13 cellular contexts compared by ENCODE assay signal in the genomic region with DNA sequence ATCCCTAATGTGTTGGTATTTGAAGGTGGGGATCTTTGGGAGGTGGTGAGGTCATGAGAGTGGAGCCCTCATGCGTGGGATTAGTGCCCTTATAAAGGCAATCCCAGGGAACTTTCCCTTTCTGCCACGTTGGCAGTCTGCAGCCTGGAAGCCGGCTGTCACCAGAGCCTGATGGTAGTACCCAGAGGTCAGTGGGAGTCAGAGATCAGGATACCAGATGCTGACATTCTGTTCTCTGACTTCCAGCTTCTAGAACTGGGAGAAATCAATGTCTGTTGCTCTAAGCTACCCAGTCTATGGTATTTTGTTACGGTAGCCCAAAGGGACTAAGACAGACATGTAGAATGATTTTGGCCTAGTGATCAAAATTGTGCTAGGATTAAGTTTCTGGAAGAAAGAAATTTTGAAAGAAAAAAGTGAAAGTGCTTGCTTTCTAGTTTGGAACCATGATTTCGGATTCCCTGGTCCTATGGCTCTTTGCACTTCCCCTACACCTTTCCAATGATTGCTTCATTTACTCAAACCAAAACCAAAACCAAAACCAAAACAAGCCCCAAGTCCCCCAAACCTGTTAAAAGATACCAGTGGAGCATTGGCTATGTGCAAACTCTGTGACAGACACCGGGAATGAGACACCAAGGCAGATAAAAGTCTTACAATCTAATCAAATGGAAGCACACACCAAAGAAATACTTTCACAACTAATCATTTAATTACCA.
DNase-seq lines count a peak whose midpoint lies in the region; ATAC-seq and TF ChIP-seq lines count a peak whose summit lies in the region.
"Had no signal": no experiment of that assay in that cellular context is flagged by ENCODE, and none has a peak within 500 bp of the region (broad histone marks: within the 10 kb centered on the region; RNA-seq: fewer than 3 reads in every experiment).

No MANE protein-coding gene starts in this region.

- peak; percentile 11 to 44 for TF ChIP-seq RAD21 in liver (IDR thresholded peaks at IDR 0.05)

- H3K4me1 ChIP-seq in MM.1S (ENCODE audit: low read length) (no peaks in the 10 kb centered on the region), liver (ENCODE audit: control insufficient read depth in 4 of 4, insufficient read depth in 4 of 4, low read length in 3 of 4) (peaks cover 0 to 10% (median under 1%) of the 10 kb centered on the region in 4 donors)

- WGBS in liver = 34% methylated on average over 6 of the region's 6 CpGs

- H3K36me3 ChIP-seq in MM.1S (replicated peaks; ENCODE audit: insufficient read depth, low read length) (no peaks in the 10 kb centered on the region), liver (ENCODE audit: control insufficient read depth in 4 of 4, insufficient read depth in 3 of 4, low read depth in 1 of 4, low read length in 3 of 4) (no peaks in the 10 kb centered on the region), MG63 (no peaks in the 10 kb centered on the region), WERI-Rb-1 (no peaks in the 10 kb centered on the region)
- H3K36me3 ChIP-seq: tibial nerve had no signal

- no peaks in the 10 kb centered on the region for H3F3A ChIP-seq in MM.1S (ENCODE audit: insufficient read depth, low read length)

- no peaks in the 10 kb centered on the region for H3K27me3 ChIP-seq in MM.1S (replicated peaks; ENCODE audit: insufficient read depth, low read length)
- no peaks in the 10 kb centered on the region for H3K27me3 ChIP-seq in liver (ENCODE audit: control insufficient read depth in 4 of 4, insufficient read depth in 4 of 4, low read length in 3 of 4)
- H3K27me3 ChIP-seq in MG63 = no peaks in the 10 kb centered on the region
- no peaks in the 10 kb centered on the region for H3K27me3 ChIP-seq in WERI-Rb-1 (ENCODE audit: insufficient read depth, low read depth, severe bottlenecking)
- H3K27me3 ChIP-seq: tibial nerve had no signal

- H2AFZ ChIP-seq in MM.1S (ENCODE audit: low read length) = peak overlapping the region; percentile 19; the same call in 1 of the 2 replicates

- H3K4me3 ChIP-seq in MM.1S (ENCODE audit: low read length) (no peak overlapping the region), liver (ENCODE audit: low read depth in 1 of 3, low read length in 3 of 3) (peak overlapping the region in 2 of 3 donors; percentile 5 to 12), MG63 (no peak overlapping the region), WERI-Rb-1 (ENCODE audit: low read depth, low read length) (no peak overlapping the region)
- H3K4me3 ChIP-seq: tibial nerve had no signal

- H3K79me2 ChIP-seq in MM.1S (ENCODE audit: low read length) = no peaks in the 10 kb centered on the region

- no peaks in the 10 kb centered on the region for H3K9me2 ChIP-seq in MM.1S (replicated peaks; ENCODE audit: insufficient read depth, low read length)

- peak; percentile 52 for DNase-seq in GM13976 (ENCODE audit: low spot score)
- DNase-seq in MM.1S = peak; percentile 38
- no peak for DNase-seq in NCI-H524 treated with DMSO at 0.1 percent for 48 hours (lab: John Stamatoyannopoulos, UW)
- no peak for DNase-seq in SHP77 (lab: John Stamatoyannopoulos, UW)
- no peak for DNase-seq in MG63
- no peak for DNase-seq in WERI-Rb-1
- DNase-seq: effector CD8-positive, alpha-beta T cell; natural killer cell; NCI-H226; Right ventricle myocardium superior had no signal

- peak overlapping the region; percentile 32; the same call in 1 of the 2 replicates for H3K4me2 ChIP-seq in MM.1S (ENCODE audit: low read depth, low read length)

- H3K9ac ChIP-seq in MM.1S (ENCODE audit: low read length) = no peak overlapping the region
- no peak overlapping the region for H3K9ac ChIP-seq in liver (ENCODE audit: low read depth in 1 of 2, low read length in 2 of 2)

- no peak for TF ChIP-seq CTCF in GM13976 (IDR thresholded peaks at IDR 0.05; ENCODE audit: borderline replicate concordance, control extremely low read depth, extremely low read depth, insufficient read depth, missing control alignments)
- TF ChIP-seq CTCF in MM.1S (IDR thresholded peaks at IDR 0.05; ENCODE audit: low read length) = no peak
- no peak for TF ChIP-seq CTCF in liver (IDR thresholded peaks at IDR 0.05; ENCODE audit: low read depth, low read length, missing input control)
- no peak for TF ChIP-seq CTCF in WERI-Rb-1 (IDR thresholded peaks at IDR 0.05; ENCODE audit: low read depth, low read length)

- H3K9me3 ChIP-seq in MM.1S (replicated peaks; ENCODE audit: insufficient read depth, low read length) (no peaks in the 10 kb centered on the region), liver (ENCODE audit: control insufficient read depth in 4 of 4, low read length in 3 of 4) (no peaks in the 10 kb centered on the region), MG63 (no peaks in the 10 kb centered on the region), WERI-Rb-1 (ENCODE audit: severe bottlenecking) (no peaks in the 10 kb centered on the region)
- H3K9me3 ChIP-seq: tibial nerve had no signal

- ATAC-seq in GM19468 (IDR thresholded peaks at IDR 0.05; ENCODE audit: extremely low read depth, unreplicated experiment) = peak; percentile 46
- ATAC-seq: natural killer cell had no signal

- no peaks in the 10 kb centered on the region for H4K20me1 ChIP-seq in MM.1S (ENCODE audit: insufficient read depth, low read length)

- in situ Hi-C loops in GM13976 (cut with MboI; ENCODE audit: low sequenced_read_pairs, unreplicated experiment) = no loop called here

- H3K27ac ChIP-seq in MM.1S (ENCODE audit: low read length) (no peak overlapping the region), liver (ENCODE audit: low read depth in 1 of 2, low read length in 2 of 2) (peak overlapping the region; percentile 73 to 80), WERI-Rb-1 (no peak overlapping the region)
- H3K27ac ChIP-seq: tibial nerve had no signal

TF ChIP-seq in liver, 16 proteins besides CTCF, POLR2A, EP300 and RAD21:
- TF ChIP-seq HNF4G (IDR thresholded peaks at IDR 0.05) (no peak), RXRA (IDR thresholded peaks at IDR 0.05) (peak; percentile 76 to 77), SP1 (IDR thresholded peaks at IDR 0.05) (peak; percentile 74), YY1 (IDR thresholded peaks at IDR 0.05) (peak; percentile 65), FOXA2 (IDR thresholded peaks at IDR 0.05) (no peak), JUND (IDR thresholded peaks at IDR 0.05) (peak in 1 of 2 donors; percentile 24), GABPA (IDR thresholded peaks at IDR 0.05 in 1 of 2, conservative IDR thresholded peaks at IDR 0.05 in 1 of 2) (no peak), HNF4A (conservative IDR thresholded peaks at IDR 0.05) (peak; percentile 53 to 63), EGR1 (IDR thresholded peaks at IDR 0.05; ENCODE audit: low read depth in 2 of 2) (no peak), TAF1 (conservative IDR thresholded peaks at IDR 0.05) (peak; percentile 47), FOXA1 (IDR thresholded peaks at IDR 0.05) (no peak), NR2F2 (IDR thresholded peaks at IDR 0.05) (no peak)
- TF ChIP-seq, protein P1, sequence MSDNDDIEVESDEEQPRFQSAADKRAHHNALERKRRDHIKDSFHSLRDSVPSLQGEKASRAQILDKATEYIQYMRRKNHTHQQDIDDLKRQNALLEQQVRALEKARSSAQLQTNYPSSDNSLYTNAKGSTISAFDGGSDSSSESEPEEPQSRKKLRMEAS (IDR thresholded peaks at IDR 0.05) = no peak
- TF ChIP-seq, protein P2, sequence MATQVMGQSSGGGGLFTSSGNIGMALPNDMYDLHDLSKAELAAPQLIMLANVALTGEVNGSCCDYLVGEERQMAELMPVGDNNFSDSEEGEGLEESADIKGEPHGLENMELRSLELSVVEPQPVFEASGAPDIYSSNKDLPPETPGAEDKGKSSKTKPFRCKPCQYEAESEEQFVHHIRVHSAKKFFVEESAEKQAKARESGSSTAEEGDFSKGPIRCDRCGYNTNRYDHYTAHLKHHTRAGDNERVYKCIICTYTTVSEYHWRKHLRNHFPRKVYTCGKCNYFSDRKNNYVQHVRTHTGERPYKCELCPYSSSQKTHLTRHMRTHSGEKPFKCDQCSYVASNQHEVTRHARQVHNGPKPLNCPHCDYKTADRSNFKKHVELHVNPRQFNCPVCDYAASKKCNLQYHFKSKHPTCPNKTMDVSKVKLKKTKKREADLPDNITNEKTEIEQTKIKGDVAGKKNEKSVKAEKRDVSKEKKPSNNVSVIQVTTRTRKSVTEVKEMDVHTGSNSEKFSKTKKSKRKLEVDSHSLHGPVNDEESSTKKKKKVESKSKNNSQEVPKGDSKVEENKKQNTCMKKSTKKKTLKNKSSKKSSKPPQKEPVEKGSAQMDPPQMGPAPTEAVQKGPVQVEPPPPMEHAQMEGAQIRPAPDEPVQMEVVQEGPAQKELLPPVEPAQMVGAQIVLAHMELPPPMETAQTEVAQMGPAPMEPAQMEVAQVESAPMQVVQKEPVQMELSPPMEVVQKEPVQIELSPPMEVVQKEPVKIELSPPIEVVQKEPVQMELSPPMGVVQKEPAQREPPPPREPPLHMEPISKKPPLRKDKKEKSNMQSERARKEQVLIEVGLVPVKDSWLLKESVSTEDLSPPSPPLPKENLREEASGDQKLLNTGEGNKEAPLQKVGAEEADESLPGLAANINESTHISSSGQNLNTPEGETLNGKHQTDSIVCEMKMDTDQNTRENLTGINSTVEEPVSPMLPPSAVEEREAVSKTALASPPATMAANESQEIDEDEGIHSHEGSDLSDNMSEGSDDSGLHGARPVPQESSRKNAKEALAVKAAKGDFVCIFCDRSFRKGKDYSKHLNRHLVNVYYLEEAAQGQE (IDR thresholded peaks at IDR 0.05) = peak; percentile 34
- TF ChIP-seq, protein P3, sequence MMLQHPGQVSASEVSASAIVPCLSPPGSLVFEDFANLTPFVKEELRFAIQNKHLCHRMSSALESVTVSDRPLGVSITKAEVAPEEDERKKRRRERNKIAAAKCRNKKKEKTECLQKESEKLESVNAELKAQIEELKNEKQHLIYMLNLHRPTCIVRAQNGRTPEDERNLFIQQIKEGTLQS (IDR thresholded peaks at IDR 0.05) = no peak
- TF ChIP-seq, protein P4, sequence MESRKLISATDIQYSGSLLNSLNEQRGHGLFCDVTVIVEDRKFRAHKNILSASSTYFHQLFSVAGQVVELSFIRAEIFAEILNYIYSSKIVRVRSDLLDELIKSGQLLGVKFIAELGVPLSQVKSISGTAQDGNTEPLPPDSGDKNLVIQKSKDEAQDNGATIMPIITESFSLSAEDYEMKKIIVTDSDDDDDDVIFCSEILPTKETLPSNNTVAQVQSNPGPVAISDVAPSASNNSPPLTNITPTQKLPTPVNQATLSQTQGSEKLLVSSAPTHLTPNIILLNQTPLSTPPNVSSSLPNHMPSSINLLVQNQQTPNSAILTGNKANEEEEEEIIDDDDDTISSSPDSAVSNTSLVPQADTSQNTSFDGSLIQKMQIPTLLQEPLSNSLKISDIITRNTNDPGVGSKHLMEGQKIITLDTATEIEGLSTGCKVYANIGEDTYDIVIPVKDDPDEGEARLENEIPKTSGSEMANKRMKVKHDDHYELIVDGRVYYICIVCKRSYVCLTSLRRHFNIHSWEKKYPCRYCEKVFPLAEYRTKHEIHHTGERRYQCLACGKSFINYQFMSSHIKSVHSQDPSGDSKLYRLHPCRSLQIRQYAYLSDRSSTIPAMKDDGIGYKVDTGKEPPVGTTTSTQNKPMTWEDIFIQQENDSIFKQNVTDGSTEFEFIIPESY (IDR thresholded peaks at IDR 0.05) = no peak

Comparison
In these comparisons a context has a peak if more than half of its experiments do, and no peak if none do; other contexts are left out.
1. DNase-seq: peak in GM13976 (single experiment) and MM.1S (single experiment); none in NCI-H524 treated with DMSO at 0.1 percent for 48 hours (single experiment), SHP77 (0 of 2), MG63 (single experiment) and WERI-Rb-1 (single experiment).
2. H3K27ac ChIP-seq: peak in liver (2 of 2); none in MM.1S (single experiment) and WERI-Rb-1 (single experiment).
3. H3K4me3 ChIP-seq: peak in liver (2 of 3); none in MM.1S (single experiment), MG63 (single experiment) and WERI-Rb-1 (single experiment).